Comparison of ENCODE assay signal across 8 cellular contexts in genomic region chr17:75262112-75262606, GRCh38. TPM values are rescaled to one million over a fixed set of nuclear protein-coding genes. Genes with fewer than 3 reads are reported as not detected.
DNase-seq lines count a peak whose midpoint lies in the region; ATAC-seq and TF ChIP-seq lines count a peak whose summit lies in the region.

No MANE protein-coding gene starts in this region.

- H3K4me3 ChIP-seq in AG10803 (ENCODE audit: low read length), result peak overlapping the region; percentile 96
- H3K4me3 ChIP-seq in H7 (ENCODE audit: insufficient read depth, low read depth, low read length), result peak overlapping the region; percentile 92
- peak overlapping the region; percentile 82 for H3K4me3 ChIP-seq in iPS-11a (ENCODE audit: low read depth, low read length)
- peak overlapping the region; percentile 70 to 98 (median 93) for H3K4me3 ChIP-seq in spleen

- TF ChIP-seq POLR2A in spleen (IDR thresholded peaks at IDR 0.05), result no peak

- peak overlapping the region; percentile 91 to 92 for H3K4me3 Mint-ChIP-seq in activated T-cell treated with anti-CD3 and anti-CD28 coated beads, Interleukin-2, amount 50 U/mL, for 72 hours

- H3K4me1 Mint-ChIP-seq in activated T-cell treated with anti-CD3 and anti-CD28 coated beads, Interleukin-2, amount 50 U/mL, for 72 hours (ENCODE audit: low read depth), result peaks cover 53% of the 10 kb centered on the region

- ATAC-seq in activated T-cell treated with anti-CD3 and anti-CD28 coated beads, Interleukin-2, amount 50 U/mL, for 72 hours (replicated peaks in 1 of 2), result peak in 1 of 2 donors; percentile 14
- ATAC-seq in HG02571 (IDR thresholded peaks at IDR 0.05; ENCODE audit: unreplicated experiment) (no peak), HG03571 (IDR thresholded peaks at IDR 0.05; ENCODE audit: unreplicated experiment) (no peak)

- peaks cover 23% of the 10 kb centered on the region for H3K36me3 ChIP-seq in H7 (replicated peaks; ENCODE audit: control insufficient read depth, insufficient read depth, low read length)
- H3K36me3 ChIP-seq in spleen, result peaks cover 0 to 43% (median 34%) of the 10 kb centered on the region in 6 donors

- WGBS in spleen, 5 donors, result 1 to 8% (median 2%) methylated on average over 10 to 23 of the region's 23 CpGs

- peak overlapping the region; percentile 95 to 99 (median 96) for H3K27ac ChIP-seq in spleen

- TF ChIP-seq CTCF in AG10803 (conservative IDR thresholded peaks at IDR 0.05; ENCODE audit: low read length) (no peak), spleen (IDR thresholded peaks at IDR 0.05 in 8 of 11, conservative IDR thresholded peaks at IDR 0.05 in 3 of 11) (no peak)

- no peaks in the 10 kb centered on the region for H3K9me3 Mint-ChIP-seq in activated T-cell treated with anti-CD3 and anti-CD28 coated beads, Interleukin-2, amount 50 U/mL, for 72 hours

- no peaks in the 10 kb centered on the region for H3K27me3 Mint-ChIP-seq in activated T-cell treated with anti-CD3 and anti-CD28 coated beads, Interleukin-2, amount 50 U/mL, for 72 hours (ENCODE audit: low read depth)

- peak overlapping the region; percentile 100 for H3K27ac Mint-ChIP-seq in activated T-cell treated with anti-CD3 and anti-CD28 coated beads, Interleukin-2, amount 50 U/mL, for 72 hours

- intact Hi-C loops in spleen (cut with DNase I; ENCODE audit: low total_unique reads), result no loop called here

- DNase-seq in AG10803 (ENCODE audit: low read depth) (no peak), H7 (no peak), spleen (peak; percentile 81)
- peak in 1 of 2 donors; percentile 18 for DNase-seq in activated T-cell treated with anti-CD3 and anti-CD28 coated beads, Interleukin-2, amount 50 U/mL, for 72 hours
- DNase-seq in stimulated activated CD8-positive, alpha-beta memory T cell treated with anti-CD3 and anti-CD28 coated beads, Interleukin-4, amount 100 ng/mL, for 48 hours, result no peak

- H3K27me3 ChIP-seq in H7 (ENCODE audit: control insufficient read depth, insufficient read depth, low read length), result no peaks in the 10 kb centered on the region
- H3K27me3 ChIP-seq in spleen (replicated peaks in 1 of 7), result no peaks in the 10 kb centered on the region

- H3K36me3 Mint-ChIP-seq in activated T-cell treated with anti-CD3 and anti-CD28 coated beads, Interleukin-2, amount 50 U/mL, for 72 hours (ENCODE audit: insufficient read depth in 2 of 2), result peaks cover 6 to 11% of the 10 kb centered on the region in 2 donors

- H3K9me3 ChIP-seq in spleen, result no peaks in the 10 kb centered on the region

- peaks cover 28 to 82% (median 55%) of the 10 kb centered on the region in 6 donors for H3K4me1 ChIP-seq in spleen

RNA-seq across cellular contexts. Expression of gene MRPS7, which starts 0.5 kb away (rescaled TPM):
- 128 and 166 TPM in 2 replicates for total RNA-seq in H7 (2014; rRNA removed; shearing (Covaris generic))
- 10 to 100 TPM; 42.8 to 43.0 TPM for total RNA-seq in activated T-cell treated with anti-CD3 and anti-CD28 coated beads, Interleukin-2, amount 50 U/mL, for 72 hours
- total RNA-seq in spleen, result 10 to 100 TPM; 32.2 to 38.4 (median 35.1) TPM
- polyA plus RNA-seq in spleen, result 10 to 100 TPM; 39.1 to 62.7 (median 47.2) TPM

RNA-seq across cellular contexts. Expression of gene GGA3, which starts 0.8 kb away (rescaled TPM):
- 30.8 and 34.8 TPM in 2 replicates for total RNA-seq in H7 (2014; rRNA removed; shearing (Covaris generic))
- 10 to 100 TPM; 77.1 to 80.9 TPM for total RNA-seq in activated T-cell treated with anti-CD3 and anti-CD28 coated beads, Interleukin-2, amount 50 U/mL, for 72 hours
- 10 to 100 TPM; 38.0 to 73.7 (median 65.2) TPM for total RNA-seq in spleen
- polyA plus RNA-seq in spleen, result 10 to 100 TPM; 14.1 to 37.9 (median 26.9) TPM

RNA-seq across cellular contexts. Expression of gene MIF4GD, which starts 8.9 kb away (rescaled TPM):
- total RNA-seq in H7 (2014; rRNA removed; shearing (Covaris generic)), result 28.0 TPM in 2 replicates
- 10 to 100 TPM; 63.1 to 67.9 TPM for total RNA-seq in activated T-cell treated with anti-CD3 and anti-CD28 coated beads, Interleukin-2, amount 50 U/mL, for 72 hours
- total RNA-seq in spleen, result 10 to 100 TPM; 27.1 to 47.3 (median 38.0) TPM
- 10 to 100 TPM; 28.2 to 38.0 (median 34.3) TPM for polyA plus RNA-seq in spleen

RNA-seq across cellular contexts. Expression of gene SLC25A19, which starts 27.1 kb away (rescaled TPM):
- 25.7 and 31.0 TPM in 2 replicates for total RNA-seq in H7 (2014; rRNA removed; shearing (Covaris generic))
- total RNA-seq in activated T-cell treated with anti-CD3 and anti-CD28 coated beads, Interleukin-2, amount 50 U/mL, for 72 hours, result 10 to 100 TPM; 39.9 to 59.3 TPM
- 10 to 100 TPM; 12.4 to 32.5 (median 19.1) TPM for total RNA-seq in spleen
- polyA plus RNA-seq in spleen, result 10 to 100 TPM; 18.5 to 21.2 (median 19.2) TPM

RNA-seq across cellular contexts. Expression of gene NUP85, which starts 56.7 kb away (rescaled TPM):
- total RNA-seq in H7 (2014; rRNA removed; shearing (Covaris generic)), result 61.7 and 62.8 TPM in 2 replicates
- 100 to 1,000 TPM in 1 of 2 donors, 10 to 100 TPM in 1; 88.3 to 114 TPM for total RNA-seq in activated T-cell treated with anti-CD3 and anti-CD28 coated beads, Interleukin-2, amount 50 U/mL, for 72 hours
- total RNA-seq in spleen, result 10 to 100 TPM; 35.5 to 83.8 (median 66.1) TPM
- 10 to 100 TPM; 45.8 to 79.8 (median 61.8) TPM for polyA plus RNA-seq in spleen
